ENCODE assay signal across 1 cellular context in genomic region chr10:17428616-17429097, GRCh38.
A peak's percentile ranks its signal among the peaks of the same experiment; 100 is the strongest.
TF ChIP-seq lines count a peak whose summit lies in the region.

No MANE protein-coding gene starts in this region.

TF ChIP-seq in K562, 482 proteins besides CTCF, POLR2A, EP300 and RAD21 (continued from another document and continues in another):
- TF ChIP-seq ZNF592 (IDR thresholded peaks at IDR 0.05), result peak; percentile 99
- TF ChIP-seq YY1 (IDR thresholded peaks at IDR 0.05; ENCODE audit: borderline replicate concordance in 1 of 3, control insufficient read depth in 1 of 3, extremely low read depth in 1 of 3, insufficient read depth in 3 of 3, insufficient read length in 1 of 3, insufficient replicate concordance in 2 of 3, low read depth in 1 of 3, low read length in 2 of 3), result peak in 1 of 3 experiments; percentile 55
- peak; percentile 92 for TF ChIP-seq TEAD4 (IDR thresholded peaks at IDR 0.05; ENCODE audit: low read length)
- TF ChIP-seq TEAD4 (CRISPR knock-in tag; IDR thresholded peaks at IDR 0.05; ENCODE audit: borderline replicate concordance), result no peak
- TF ChIP-seq MEF2D (tag; conservative IDR thresholded peaks at IDR 0.05; ENCODE audit: low read depth), result peak; percentile 91
- TF ChIP-seq HMBOX1 (IDR thresholded peaks at IDR 0.05), result peak; percentile 77
- TF ChIP-seq SREBF1 (IDR thresholded peaks at IDR 0.05; ENCODE audit: borderline replicate concordance, low read depth, low read length), result no peak
- TF ChIP-seq CCNT2 (IDR thresholded peaks at IDR 0.05; ENCODE audit: borderline replicate concordance, extremely low read depth, insufficient read length, low read depth, low read length), result peak; percentile 74
- 0 out of 2 replicates have a peak, but pooled peaks have one; percentile 28 for TF ChIP-seq ZNF707 (CRISPR knock-in tag; conservative IDR thresholded peaks at IDR 0.05)
- TF ChIP-seq ZNF668 (CRISPR knock-in tag; IDR thresholded peaks at IDR 0.05), result peak; percentile 83; the same call in 1 of the 2 replicates
- TF ChIP-seq ZBTB17 (CRISPR knock-in tag; IDR thresholded peaks at IDR 0.05), result peak; percentile 88
- TF ChIP-seq E2F8 (IDR thresholded peaks at IDR 0.05; ENCODE audit: low read depth, partially characterized antibody), result no peak
- no peak; the same call in 1 of the 2 replicates for TF ChIP-seq ZBTB33 (CRISPR knock-in tag; IDR thresholded peaks at IDR 0.05)
- TF ChIP-seq FOXA1 (IDR thresholded peaks at IDR 0.05; ENCODE audit: borderline replicate concordance), result no peak
- peak; percentile 48; the same call in 1 of the 2 replicates for TF ChIP-seq POLR2H (tag; IDR thresholded peaks at IDR 0.05; ENCODE audit: low read depth)
- TF ChIP-seq TEAD1 (CRISPR knock-in tag; IDR thresholded peaks at IDR 0.05), result peak in 1 of 2 experiments; percentile 92; a peak in 2 of 4 replicates
- no peak for TF ChIP-seq ELK3 (CRISPR knock-in tag; IDR thresholded peaks at IDR 0.05)
- TF ChIP-seq JUND (IDR thresholded peaks at IDR 0.05; ENCODE audit: borderline replicate concordance, low read depth, low read length), result peak; percentile 68
- TF ChIP-seq JUND (tag; IDR thresholded peaks at IDR 0.05; ENCODE audit: borderline replicate concordance, low read depth, low read length), result peak; percentile 85; the same call in 2 of the 3 replicates
- no peak for TF ChIP-seq TAF15 (IDR thresholded peaks at IDR 0.05; ENCODE audit: low read depth, low read length)
- no peak for TF ChIP-seq NFIX (CRISPR knock-in tag; IDR thresholded peaks at IDR 0.05; ENCODE audit: low read depth)
- TF ChIP-seq ZNF324 (CRISPR knock-in tag; IDR thresholded peaks at IDR 0.05), result 0 out of 2 replicates have a peak, but pooled peaks have one; percentile 28
- TF ChIP-seq ZNF408 (CRISPR knock-in tag; IDR thresholded peaks at IDR 0.05; ENCODE audit: low read depth), result no peak
- no peak for TF ChIP-seq DEAF1 (CRISPR knock-in tag; IDR thresholded peaks at IDR 0.05)
- no peak for TF ChIP-seq MEF2A (IDR thresholded peaks at IDR 0.05; ENCODE audit: control insufficient read depth, low read depth, low read length)
- peak; percentile 49; the same call in 1 of the 2 replicates for TF ChIP-seq TAF7 (tag; IDR thresholded peaks at IDR 0.05)
- TF ChIP-seq ILK (tag; IDR thresholded peaks at IDR 0.05; ENCODE audit: borderline replicate concordance, low read depth), result no peak
- TF ChIP-seq NFXL1 (CRISPR knock-in tag; IDR thresholded peaks at IDR 0.05), result no peak
- 0 out of 2 replicates have a peak, but pooled peaks have one; percentile 75 for TF ChIP-seq ZNF175 (CRISPR knock-in tag; IDR thresholded peaks at IDR 0.05; ENCODE audit: low read depth)
- TF ChIP-seq DIDO1 (tag; IDR thresholded peaks at IDR 0.05; ENCODE audit: low read depth), result 0 out of 2 replicates have a peak, but pooled peaks have one; percentile 56
- peak; percentile 51; the same call in 1 of the 2 replicates for TF ChIP-seq ERF (CRISPR knock-in tag; IDR thresholded peaks at IDR 0.05)
- 0 out of 2 replicates have a peak, but pooled peaks have one; percentile 12 for TF ChIP-seq PHB (CRISPR knock-in tag; IDR thresholded peaks at IDR 0.05)
- peak; percentile 57; the same call in 1 of the 2 replicates for TF ChIP-seq SMARCC2 (IDR thresholded peaks at IDR 0.05; ENCODE audit: low read depth)
- no peak for TF ChIP-seq HMGXB4 (CRISPR knock-in tag; IDR thresholded peaks at IDR 0.05)
- peak; percentile 56; the same call in 1 of the 2 replicates for TF ChIP-seq TRIM28 (IDR thresholded peaks at IDR 0.05)
- TF ChIP-seq ZNF785 (CRISPR knock-in tag; IDR thresholded peaks at IDR 0.05), result no peak
- TF ChIP-seq TRIM25 (IDR thresholded peaks at IDR 0.05; ENCODE audit: borderline replicate concordance), result peak; percentile 60; the same call in 1 of the 2 replicates
- TF ChIP-seq ZBTB5 (IDR thresholded peaks at IDR 0.05), result no peak
- TF ChIP-seq ZNF395 (CRISPR knock-in tag; IDR thresholded peaks at IDR 0.05), result peak; percentile 95
